Comparison of ENCODE assay signal across 8 cellular contexts in the genomic region with DNA sequence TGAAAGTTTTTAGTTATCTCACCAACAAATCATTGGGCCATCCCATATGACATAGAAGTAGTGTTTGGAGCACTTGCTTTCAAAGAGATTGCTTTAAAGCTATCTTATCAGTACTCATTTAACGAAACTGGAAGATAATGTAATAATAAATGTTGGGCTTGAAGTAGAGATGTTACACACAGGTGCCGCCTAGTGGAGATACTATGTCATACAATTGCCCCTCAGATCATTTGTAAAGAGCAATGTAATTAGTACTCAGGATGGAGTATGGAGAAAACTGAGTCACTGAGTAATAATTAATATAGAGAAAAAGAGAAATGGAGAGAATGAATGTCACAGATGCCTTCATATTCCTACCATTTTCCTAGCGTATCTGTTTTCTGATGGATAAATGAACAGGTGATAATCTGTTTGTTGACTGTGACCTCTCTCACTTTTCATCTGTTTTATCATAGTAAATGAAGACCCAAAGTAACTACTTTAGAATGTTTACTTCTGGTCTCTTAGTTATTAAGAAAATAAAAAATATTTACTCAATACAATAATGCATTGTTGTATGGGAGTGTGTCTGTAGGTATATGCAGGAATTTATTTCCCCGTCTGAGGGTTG.
A peak's percentile ranks its signal among the peaks of the same experiment; 100 is the strongest.
DNase-seq lines count a peak whose midpoint lies in the region; ATAC-seq and TF ChIP-seq lines count a peak whose summit lies in the region.

No MANE protein-coding gene starts in this region.

- H3K27me3 Mint-ChIP-seq in natural killer cell (ENCODE audit: low read depth in 2 of 2) = peaks cover 0 to 3% of the 10 kb centered on the region in 2 donors
- peaks cover 5 to 24% of the 10 kb centered on the region in 2 donors for H3K27me3 Mint-ChIP-seq in natural killer cell treated with Interleukin-12 subunit alpha and Interleukin-12 subunit beta and Interleukin-15 and Interleukin-18, amount 100 ng/mL, for 72 hours

- no peaks in the 10 kb centered on the region for H3K9me3 ChIP-seq in mucosa of descending colon

- DNase-seq in natural killer cell (no peak), NAMALWA (ENCODE audit: low spot score) (peak; percentile 73), SW480 (ENCODE audit: low spot score) (peak; percentile 63), dorsolateral prefrontal cortex (no peak), mucosa of descending colon (peak in 1 of 3 donors; percentile 67), NCI-H446 treated with DMSO at 0.1 percent for 48 hours (lab: John Stamatoyannopoulos, UW) (no peak)
- DNase-seq in natural killer cell treated with Interleukin-12 subunit alpha and Interleukin-12 subunit beta and Interleukin-15 and Interleukin-18, amount 100 ng/mL, for 72 hours (ENCODE audit: low spot score) = no peak

- TF ChIP-seq CTCF in natural killer cell (IDR thresholded peaks at IDR 0.05) = peak; percentile 90
- TF ChIP-seq CTCF in dorsolateral prefrontal cortex (IDR thresholded peaks at IDR 0.05 in 54 of 56, conservative IDR thresholded peaks at IDR 0.05 in 2 of 56; ENCODE audit: low read depth in 1 of 56, partially characterized antibody in 56 of 56) = peak; percentile 54 to 84 (median 74)
- TF ChIP-seq CTCF in mucosa of descending colon (IDR thresholded peaks at IDR 0.05) = peak; percentile 64

- H3K36me3 Mint-ChIP-seq in natural killer cell = no peaks in the 10 kb centered on the region
- no peaks in the 10 kb centered on the region for H3K36me3 Mint-ChIP-seq in natural killer cell treated with Interleukin-12 subunit alpha and Interleukin-12 subunit beta and Interleukin-15 and Interleukin-18, amount 100 ng/mL, for 72 hours

- intact Hi-C loops in natural killer cell (cut with micrococcal nuclease) = loop anchor here (1.0 kb wide), 2 partner anchors 215 to 442 kb away; no protein-coding TSS in a partner anchor
- intact Hi-C loops in dorsolateral prefrontal cortex (cut with DNase I) = loop anchor here in 1 of 2 donors (10.0 kb wide), 1 partner anchor 73 kb away; no protein-coding TSS in a partner anchor
- intact Hi-C loops in mucosa of descending colon (cut with DNase I, micrococcal nuclease) = no loop called here

- no peaks in the 10 kb centered on the region for H3K4me1 Mint-ChIP-seq in natural killer cell
- H3K4me1 Mint-ChIP-seq in natural killer cell treated with Interleukin-12 subunit alpha and Interleukin-12 subunit beta and Interleukin-15 and Interleukin-18, amount 100 ng/mL, for 72 hours (ENCODE audit: low read depth in 2 of 2) = no peaks in the 10 kb centered on the region

- no peak overlapping the region for H3K27ac ChIP-seq in dorsolateral prefrontal cortex

- no peak overlapping the region for H3K4me3 Mint-ChIP-seq in natural killer cell
- H3K4me3 Mint-ChIP-seq in natural killer cell treated with Interleukin-12 subunit alpha and Interleukin-12 subunit beta and Interleukin-15 and Interleukin-18, amount 100 ng/mL, for 72 hours = no peak overlapping the region

- H3K36me3 ChIP-seq in mucosa of descending colon (ENCODE audit: low read depth) = no peaks in the 10 kb centered on the region

- H3K4me1 ChIP-seq in mucosa of descending colon (ENCODE audit: low read depth) = no peaks in the 10 kb centered on the region

- no peaks in the 10 kb centered on the region for H3K9me3 Mint-ChIP-seq in natural killer cell
- no peaks in the 10 kb centered on the region for H3K9me3 Mint-ChIP-seq in natural killer cell treated with Interleukin-12 subunit alpha and Interleukin-12 subunit beta and Interleukin-15 and Interleukin-18, amount 100 ng/mL, for 72 hours

- ATAC-seq in natural killer cell (peak; percentile 73 to 78 (median 76)), mucosa of descending colon (peak; percentile 70), HG03139 (IDR thresholded peaks at IDR 0.05; ENCODE audit: unreplicated experiment) (no peak)
- no peak for ATAC-seq in natural killer cell treated with Interleukin-12 subunit alpha and Interleukin-12 subunit beta and Interleukin-15 and Interleukin-18, amount 100 ng/mL, for 72 hours

- peak overlapping the region in 2 of 59 donors; percentile 15 to 17 for H3K4me3 ChIP-seq in dorsolateral prefrontal cortex
- H3K4me3 ChIP-seq in mucosa of descending colon = no peak overlapping the region

- no peaks in the 10 kb centered on the region for H3K27me3 ChIP-seq in dorsolateral prefrontal cortex

- no peak overlapping the region for H3K27ac Mint-ChIP-seq in natural killer cell
- no peak overlapping the region for H3K27ac Mint-ChIP-seq in natural killer cell treated with Interleukin-12 subunit alpha and Interleukin-12 subunit beta and Interleukin-15 and Interleukin-18, amount 100 ng/mL, for 72 hours

Comparison
In these comparisons a context has a peak if more than half of its experiments do, and no peak if none do; other contexts are left out.
1. ATAC-seq: peak in natural killer cell (3 of 3) and mucosa of descending colon (single experiment); none in natural killer cell treated with Interleukin-12 subunit alpha and Interleukin-12 subunit beta and Interleukin-15 and Interleukin-18, amount 100 ng/mL, for 72 hours (0 of 2) and HG03139 (single experiment).
2. DNase-seq: peak in NAMALWA (single experiment) and SW480 (single experiment); none in natural killer cell (single experiment), natural killer cell treated with Interleukin-12 subunit alpha and Interleukin-12 subunit beta and Interleukin-15 and Interleukin-18, amount 100 ng/mL, for 72 hours (single experiment), dorsolateral prefrontal cortex (0 of 10) and NCI-H446 treated with DMSO at 0.1 percent for 48 hours (single experiment).
3. Peak in every context shown above with its lines, with median percentiles within 50 percentile points of each other: CTCF ChIP-seq.